In the genomic region with DNA sequence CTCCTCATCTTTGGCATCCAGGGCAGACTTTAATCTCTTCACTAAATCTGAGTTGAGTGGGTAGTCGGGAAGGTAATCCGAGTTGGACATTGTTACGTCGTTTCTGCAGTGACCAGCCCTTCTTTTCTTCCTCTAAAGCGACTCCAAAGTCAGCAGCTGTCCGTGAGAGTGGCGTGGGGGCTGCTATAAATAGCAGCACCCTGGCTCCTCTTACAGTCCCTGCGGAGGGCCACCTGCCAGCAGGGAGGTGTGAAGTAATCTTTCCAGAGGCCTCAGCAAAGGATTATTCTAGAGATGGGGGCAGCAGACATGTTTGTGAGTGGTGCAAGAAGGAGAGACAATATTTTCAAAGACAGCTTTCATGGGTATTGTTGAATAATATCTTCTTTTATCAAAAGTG, we compare ENCODE assay signal across 20 cellular contexts. TPM values are rescaled to one million over a fixed set of nuclear protein-coding genes. Genes with fewer than 3 reads are reported as not detected.
DNase-seq lines count a peak whose midpoint lies in the region; ATAC-seq and TF ChIP-seq lines count a peak whose summit lies in the region.
"Had no signal": no experiment of that assay in that cellular context is flagged by ENCODE, and none has a peak within 500 bp of the region (broad histone marks: within the 10 kb centered on the region; RNA-seq: fewer than 3 reads in every experiment).

A gene with protein sequence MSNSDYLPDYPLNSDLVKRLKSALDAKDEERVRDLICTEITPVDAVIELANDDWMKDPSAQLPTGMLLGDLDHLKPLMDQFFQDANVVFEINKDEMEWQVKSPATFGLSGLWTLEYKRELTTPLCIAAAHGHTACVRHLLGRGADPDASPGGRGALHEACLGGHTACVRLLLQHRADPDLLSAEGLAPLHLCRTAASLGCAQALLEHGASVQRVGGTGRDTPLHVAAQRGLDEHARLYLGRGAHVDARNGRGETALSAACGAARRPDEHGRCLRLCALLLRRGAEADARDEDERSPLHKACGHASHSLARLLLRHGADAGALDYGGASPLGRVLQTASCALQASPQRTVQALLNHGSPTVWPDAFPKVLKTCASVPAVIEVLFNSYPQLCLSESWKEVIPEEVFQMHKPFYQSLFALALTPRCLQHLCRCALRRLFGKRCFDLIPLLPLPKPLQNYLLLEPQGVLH (minus strand): TSS at position 151 of the 400 bp plus-strand sequence. CDS start 61 bp downstream, at position 90.

- H3K27me3 Mint-ChIP-seq in nephron (ENCODE audit: low read depth) (peaks cover 13% of the 10 kb centered on the region), glutamatergic neuron (ENCODE audit: unreplicated experiment) (no peaks in the 10 kb centered on the region)

- peaks cover 0 to 5% (median 0%) of the 10 kb centered on the region in 7 donors for H3K27me3 ChIP-seq in heart right ventricle
- H3K27me3 ChIP-seq: Peyer's patch had no signal

- H3K27ac Mint-ChIP-seq in nephron (peak within 1 kb of the TSS in 1 of 3 experiments; percentile 70), glutamatergic neuron (ENCODE audit: unreplicated experiment) (no peak within 1 kb of the TSS)

- H3K9me3 Mint-ChIP-seq in nephron (peaks cover 16% of the 10 kb centered on the region), glutamatergic neuron (ENCODE audit: unreplicated experiment) (peaks cover 2% of the 10 kb centered on the region)

- DNase-seq in COLO668 (lab: John Stamatoyannopoulos, UW; ENCODE audit: unreplicated experiment), result peak; percentile 28
- peak; percentile 46 to 86 for DNase-seq in SHP77 (lab: John Stamatoyannopoulos, UW)
- peak; percentile 53 to 61 for DNase-seq in heart right ventricle
- no peak for DNase-seq in glutamatergic neuron
- no peak for DNase-seq in NCI-H1436 treated with DMSO at 0.1 percent for 48 hours (lab: John Stamatoyannopoulos, UW)
- DNase-seq in EL, result no peak
- DNase-seq: AML-193, DMS53, H7, KG1, NCI-H1092 treated with DMSO at 0.1 percent for 48 hours, NCI-H187 treated with DMSO at 0.1 percent for 48 hours, NCI-H2171 treated with DMSO at 0.1 percent for 48 hours, NCI-H69, Peyer's patch, SW 1271 had no signal

- H3K4me1 Mint-ChIP-seq in nephron (peaks cover 27% of the 10 kb centered on the region), glutamatergic neuron (ENCODE audit: low read depth, unreplicated experiment) (no peaks in the 10 kb centered on the region)

- intact Hi-C loops in heart right ventricle (cut with DNase I), result no loop called here

- peaks cover 0 to 12% (median 0%) of the 10 kb centered on the region in 9 donors for H3K4me1 ChIP-seq in heart right ventricle
- H3K4me1 ChIP-seq: Peyer's patch had no signal

- peak within 1 kb of the TSS; percentile 65 to 93 (median 81) for H3K27ac ChIP-seq in heart right ventricle
- H3K27ac ChIP-seq: Peyer's patch had no signal

- WGBS in heart right ventricle, 2 donors, result 25 to 27% methylated on average over 8 of the region's 8 CpGs

- peak; percentile 74 to 91 (median 80) for ATAC-seq in heart right ventricle
- ATAC-seq in HG03159 (IDR thresholded peaks at IDR 0.05; ENCODE audit: unreplicated experiment), result no peak

- H3K4me3 Mint-ChIP-seq in nephron (peak within 1 kb of the TSS in 2 of 3 experiments; percentile 10 to 17), glutamatergic neuron (ENCODE audit: unreplicated experiment) (no peak within 1 kb of the TSS)

- H3K4me3 ChIP-seq in heart right ventricle, result peak within 1 kb of the TSS; percentile 25 to 63 (median 50)
- H3K4me3 ChIP-seq: Peyer's patch had no signal

- no peaks in the 10 kb centered on the region for H3K36me3 ChIP-seq in heart right ventricle
- H3K36me3 ChIP-seq: Peyer's patch had no signal

- no peak for TF ChIP-seq CTCF in heart right ventricle (IDR thresholded peaks at IDR 0.05)
- TF ChIP-seq CTCF in nephron (IDR thresholded peaks at IDR 0.05; ENCODE audit: unreplicated experiment in 3 of 3), result no peak
- TF ChIP-seq CTCF in glutamatergic neuron (IDR thresholded peaks at IDR 0.05; ENCODE audit: partially characterized antibody, unreplicated experiment), result no peak

- peaks cover 0 to 10% (median 0%) of the 10 kb centered on the region in 11 donors for H3K9me3 ChIP-seq in heart right ventricle

- H3K36me3 Mint-ChIP-seq in nephron (ENCODE audit: low read depth) (no peaks in the 10 kb centered on the region), glutamatergic neuron (ENCODE audit: unreplicated experiment) (peaks cover 10% of the 10 kb centered on the region)

RNA-seq across cellular contexts. Expression of the gene that starts here (rescaled TPM):
- 10 to 100 TPM in 9 of 10 donors, 1 to 10 TPM in 1; 4.5 to 47.1 (median 29.7) TPM for total RNA-seq in heart right ventricle
- 1 to 10 TPM; 3.5 to 4.2 TPM for polyA plus RNA-seq in heart right ventricle
- not detected for total RNA-seq in glutamatergic neuron (ENCODE audit: unreplicated experiment)
- total RNA-seq: A673, H7, MCF 10A, Peyer's patch had no signal

Comparison
In these comparisons a context has a peak if more than half of its experiments do, and no peak if none do; other contexts are left out.
1. DNase-seq: peak in COLO668 (single experiment), SHP77 (2 of 2) and heart right ventricle (2 of 2); none in glutamatergic neuron (single experiment), NCI-H1436 treated with DMSO at 0.1 percent for 48 hours (single experiment) and EL (single experiment).